ENCODE assay signal across 8 cellular contexts in genomic region chr1:112707217-112708001, GRCh38. TPM values are rescaled to one million over a fixed set of nuclear protein-coding genes. Genes with fewer than 3 reads are reported as not detected.
DNase-seq lines count a peak whose midpoint lies in the region; ATAC-seq, FAIRE-seq and TF ChIP-seq lines count a peak whose summit lies in the region.

No MANE protein-coding gene starts in this region.

- 6 to 7% (median 7%) methylated on average over 34 to 43 of the region's 43 CpGs for WGBS in small intestine, 3 donors

- no peaks in the 10 kb centered on the region for H3K27me3 ChIP-seq in small intestine (ENCODE audit: control insufficient read depth in 2 of 2, insufficient read depth in 2 of 2, low read length in 2 of 2)

- peak; percentile 88 for TF ChIP-seq CTCF in AG09319 (IDR thresholded peaks at IDR 0.05; ENCODE audit: low read depth, low read length)
- peak; percentile 79 for TF ChIP-seq CTCF in WTC11 (IDR thresholded peaks at IDR 0.05)

- H3K4me1 ChIP-seq in small intestine (ENCODE audit: control insufficient read depth in 2 of 2, insufficient read depth in 1 of 2, low read depth in 1 of 2, low read length in 1 of 2), result peaks cover 8% of the 10 kb centered on the region in 2 donors

- peak overlapping the region; percentile 94 to 95 for H3K27ac ChIP-seq in small intestine (ENCODE audit: low read depth in 1 of 2, low read length in 1 of 2)

- peaks cover 19% of the 10 kb centered on the region for H3K27me3 Mint-ChIP-seq in WTC11 (ENCODE audit: low read depth)

- H3K9me3 Mint-ChIP-seq in WTC11, result no peaks in the 10 kb centered on the region

- peaks cover 63% of the 10 kb centered on the region for H3K4me1 Mint-ChIP-seq in WTC11

- DNase-seq in AG09319 (ENCODE audit: extremely low read depth, low read depth) (peak; percentile 62), NCI-H2171 (lab: John Stamatoyannopoulos, UW) (peak; percentile 68), WTC11 (ENCODE audit: low spot score) (peak; percentile 90), iris pigment epithelial cell (ENCODE audit: low read depth) (peak; percentile 92), small intestine (peak; percentile 91)
- peak; percentile 42 for DNase-seq in central memory CD4-positive, alpha-beta T cell

- CTCF ChIA-PET in WTC11 (lab: Charles Lee), result interaction anchor here (0.5 to 2.8 kb wide), 11 partner anchors 9 to 336 kb away, joined by 3 to 15 read pairs (median 4); partner anchors contain the start of genes CAPZA1, CTTNBP2NL, MOV10 and ST7L

- H3K4me3 ChIP-seq in small intestine (ENCODE audit: low read depth in 1 of 2, low read length in 2 of 2), result peak overlapping the region; percentile 85 to 89

- H3K4me3 Mint-ChIP-seq in WTC11, result peak overlapping the region; percentile 69

- FAIRE-seq in small intestine (lab: Jason Lieb, UNC), result no peak

- POLR2A ChIA-PET in WTC11 (lab: Charles Lee), result interaction anchor here (0.6 to 0.7 kb wide), 2 partner anchors 33 to 317 kb away, joined by 3 read pairs; partner anchors contain the start of gene MOV10

- H3K36me3 Mint-ChIP-seq in WTC11, result peaks cover 5% of the 10 kb centered on the region

- H3K36me3 ChIP-seq in small intestine (ENCODE audit: control insufficient read depth in 2 of 2, insufficient read depth in 2 of 2, low read length in 2 of 2), result peaks cover 2 to 4% of the 10 kb centered on the region in 2 donors

- ATAC-seq in GM18867 (IDR thresholded peaks at IDR 0.05; ENCODE audit: unreplicated experiment) (peak; percentile 55), HG03064 (IDR thresholded peaks at IDR 0.05; ENCODE audit: low read depth, unreplicated experiment) (peak; percentile 54), WTC11 (peak; percentile 59)

- H3K27ac Mint-ChIP-seq in WTC11, result no peak overlapping the region

- no peaks in the 10 kb centered on the region for H3K9me3 ChIP-seq in small intestine (ENCODE audit: control insufficient read depth, low read depth)

TF ChIP-seq in WTC11, 78 proteins besides CTCF, POLR2A, EP300 and RAD21:
- TF ChIP-seq, protein P1, sequence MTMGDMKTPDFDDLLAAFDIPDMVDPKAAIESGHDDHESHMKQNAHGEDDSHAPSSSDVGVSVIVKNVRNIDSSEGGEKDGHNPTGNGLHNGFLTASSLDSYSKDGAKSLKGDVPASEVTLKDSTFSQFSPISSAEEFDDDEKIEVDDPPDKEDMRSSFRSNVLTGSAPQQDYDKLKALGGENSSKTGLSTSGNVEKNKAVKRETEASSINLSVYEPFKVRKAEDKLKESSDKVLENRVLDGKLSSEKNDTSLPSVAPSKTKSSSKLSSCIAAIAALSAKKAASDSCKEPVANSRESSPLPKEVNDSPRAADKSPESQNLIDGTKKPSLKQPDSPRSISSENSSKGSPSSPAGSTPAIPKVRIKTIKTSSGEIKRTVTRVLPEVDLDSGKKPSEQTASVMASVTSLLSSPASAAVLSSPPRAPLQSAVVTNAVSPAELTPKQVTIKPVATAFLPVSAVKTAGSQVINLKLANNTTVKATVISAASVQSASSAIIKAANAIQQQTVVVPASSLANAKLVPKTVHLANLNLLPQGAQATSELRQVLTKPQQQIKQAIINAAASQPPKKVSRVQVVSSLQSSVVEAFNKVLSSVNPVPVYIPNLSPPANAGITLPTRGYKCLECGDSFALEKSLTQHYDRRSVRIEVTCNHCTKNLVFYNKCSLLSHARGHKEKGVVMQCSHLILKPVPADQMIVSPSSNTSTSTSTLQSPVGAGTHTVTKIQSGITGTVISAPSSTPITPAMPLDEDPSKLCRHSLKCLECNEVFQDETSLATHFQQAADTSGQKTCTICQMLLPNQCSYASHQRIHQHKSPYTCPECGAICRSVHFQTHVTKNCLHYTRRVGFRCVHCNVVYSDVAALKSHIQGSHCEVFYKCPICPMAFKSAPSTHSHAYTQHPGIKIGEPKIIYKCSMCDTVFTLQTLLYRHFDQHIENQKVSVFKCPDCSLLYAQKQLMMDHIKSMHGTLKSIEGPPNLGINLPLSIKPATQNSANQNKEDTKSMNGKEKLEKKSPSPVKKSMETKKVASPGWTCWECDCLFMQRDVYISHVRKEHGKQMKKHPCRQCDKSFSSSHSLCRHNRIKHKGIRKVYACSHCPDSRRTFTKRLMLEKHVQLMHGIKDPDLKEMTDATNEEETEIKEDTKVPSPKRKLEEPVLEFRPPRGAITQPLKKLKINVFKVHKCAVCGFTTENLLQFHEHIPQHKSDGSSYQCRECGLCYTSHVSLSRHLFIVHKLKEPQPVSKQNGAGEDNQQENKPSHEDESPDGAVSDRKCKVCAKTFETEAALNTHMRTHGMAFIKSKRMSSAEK (CRISPR knock-in tag; IDR thresholded peaks at IDR 0.05; ENCODE audit: borderline replicate concordance), result 0 out of 2 replicates have a peak, but pooled peaks have one; percentile 23
- TF ChIP-seq, protein P2, sequence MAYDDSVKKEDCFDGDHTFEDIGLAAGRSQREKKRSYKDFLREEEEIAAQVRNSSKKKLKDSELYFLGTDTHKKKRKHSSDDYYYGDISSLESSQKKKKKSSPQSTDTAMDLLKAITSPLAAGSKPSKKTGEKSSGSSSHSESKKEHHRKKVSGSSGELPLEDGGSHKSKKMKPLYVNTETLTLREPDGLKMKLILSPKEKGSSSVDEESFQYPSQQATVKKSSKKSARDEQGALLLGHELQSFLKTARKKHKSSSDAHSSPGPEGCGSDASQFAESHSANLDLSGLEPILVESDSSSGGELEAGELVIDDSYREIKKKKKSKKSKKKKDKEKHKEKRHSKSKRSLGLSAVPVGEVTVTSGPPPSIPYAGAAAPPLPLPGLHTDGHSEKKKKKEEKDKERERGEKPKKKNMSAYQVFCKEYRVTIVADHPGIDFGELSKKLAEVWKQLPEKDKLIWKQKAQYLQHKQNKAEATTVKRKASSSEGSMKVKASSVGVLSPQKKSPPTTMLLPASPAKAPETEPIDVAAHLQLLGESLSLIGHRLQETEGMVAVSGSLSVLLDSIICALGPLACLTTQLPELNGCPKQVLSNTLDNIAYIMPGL (CRISPR knock-in tag; IDR thresholded peaks at IDR 0.05), result peak; percentile 20; the same call in 1 of the 2 replicates
- TF ChIP-seq SMAD3 (CRISPR knock-in tag; IDR thresholded peaks at IDR 0.05; ENCODE audit: borderline replicate concordance) (peak; percentile 30; the same call in 1 of the 2 replicates), ZNF138 (CRISPR knock-in tag; conservative IDR thresholded peaks at IDR 0.05) (no peak), ZBTB43 (CRISPR knock-in tag; IDR thresholded peaks at IDR 0.05) (no peak), ZNF263 (CRISPR knock-in tag; IDR thresholded peaks at IDR 0.05; ENCODE audit: low read depth) (peak; percentile 99), ETV6 (CRISPR knock-in tag; IDR thresholded peaks at IDR 0.05) (0 out of 2 replicates have a peak, but pooled peaks have one; percentile 6)
TF ChIP-seq in WTC11: peak in this region for 5.

RNA-seq across cellular contexts. Expression of gene RHOC, which starts 0.5 kb away (rescaled TPM):
- 67.9 to 68.9 TPM (median 68.2 TPM) in 3 replicates for total RNA-seq in WTC11 (2021)
- 1,000 to 10,000 TPM in 2 of 3 donors, 100 to 1,000 TPM in 1; 235 to 1,126 (median 1,023) TPM for polyA plus RNA-seq in small intestine

RNA-seq across cellular contexts. Expression of gene PPM1J, which starts 7.7 kb away (rescaled TPM):
- 19.3 to 23.5 TPM (median 22.6 TPM) in 3 replicates for total RNA-seq in WTC11 (2021)
- under 1 TPM in 1 of 3 donors, not detected in 2; 1.00 TPM for polyA plus RNA-seq in small intestine

RNA-seq across cellular contexts. Expression of gene MOV10, which starts 33.0 kb away (rescaled TPM):
- total RNA-seq in WTC11 (2021), result 80.7 to 99.1 TPM (median 98.8 TPM) in 3 replicates
- polyA plus RNA-seq in small intestine, result 100 to 1,000 TPM in 1 of 3 donors, 10 to 100 TPM in 2; 53.2 to 222 (median 92.4) TPM

Comparison
In these comparisons a context has a peak if more than half of its experiments do, and no peak if none do; other contexts are left out.
1. Peak in every context shown above with its lines: DNase-seq, ATAC-seq, H3K4me3 ChIP-seq and H3K27ac ChIP-seq.
2. DNase-seq: peak in every context shown above with its lines; median percentile 92 in iris pigment epithelial cell; 91 in small intestine; 90 in WTC11; 68 in NCI-H2171; 62 in AG09319; 42 in central memory CD4-positive, alpha-beta T cell.